Comparison of ENCODE assay signal across 10 cellular contexts in the genomic region with DNA sequence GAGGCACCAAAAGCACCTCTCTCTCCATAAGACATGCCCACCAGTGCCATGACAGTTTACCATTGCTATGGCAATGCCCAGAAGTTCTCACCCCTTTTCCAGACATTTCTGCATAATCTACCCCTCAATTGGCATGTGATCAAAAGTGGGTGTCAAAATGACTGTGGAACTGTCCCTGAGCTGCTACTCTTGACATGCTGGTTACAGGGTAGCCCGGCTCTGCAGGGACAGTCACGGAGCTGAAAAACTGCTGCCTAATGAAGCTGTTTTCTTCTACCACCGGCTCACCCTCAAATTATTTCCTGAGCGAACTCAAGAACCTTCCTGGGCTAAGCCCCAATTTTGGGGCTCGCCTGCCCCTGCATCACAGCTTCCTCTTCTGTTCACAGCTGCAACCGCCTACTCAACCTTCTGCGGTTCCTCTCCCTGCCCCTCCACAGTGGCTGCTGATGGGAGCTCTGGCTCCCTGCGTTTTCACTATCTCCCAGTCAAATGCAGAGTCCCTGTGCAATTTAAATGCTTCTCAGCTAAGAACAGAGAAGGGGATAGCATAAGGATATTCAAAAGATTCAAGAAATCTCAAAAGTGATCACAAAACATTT.
DNase-seq lines count a peak whose midpoint lies in the region; ATAC-seq, FAIRE-seq and TF ChIP-seq lines count a peak whose summit lies in the region.
"Had no signal": no experiment of that assay in that cellular context is flagged by ENCODE, and none has a peak within 500 bp of the region (broad histone marks: within the 10 kb centered on the region; RNA-seq: fewer than 3 reads in every experiment).

No MANE protein-coding gene starts in this region.

- no peak overlapping the region for H3K9ac ChIP-seq in HepG2 (ENCODE audit: insufficient read depth, low read depth, low read length)

- no peak for TF ChIP-seq CTCF in right lobe of liver (IDR thresholded peaks at IDR 0.05)
- TF ChIP-seq CTCF in HepG2 (CRISPR knock-in tag; IDR thresholded peaks at IDR 0.05), result no peak

- no peak overlapping the region for H3K4me2 ChIP-seq in HepG2 (ENCODE audit: low read depth, low read length)

- 66% methylated on average over 8 of the region's 8 CpGs for WGBS in right lobe of liver (ENCODE audit: insufficient coverage, low coverage, low lambda C conversion rate, missing lambda C conversion rate)
- 32% methylated on average over 8 of the region's 8 CpGs for WGBS in HepG2 (ENCODE audit: low lambda C conversion rate)

- intact Hi-C loops in right lobe of liver (cut with DNase I) (no loop called here), HepG2 (cut with micrococcal nuclease; ENCODE audit: unreplicated experiment) (no loop called here)

- CTCF ChIA-PET in HepG2 (lab: Yijun Ruan, JAX; ENCODE audit: low intra/inter-chr PET ratio, low total read pairs), result no interaction called here
- CTCF ChIA-PET in activated CD8-positive, alpha-beta memory T cell treated with anti-CD3 and anti-CD28 coated beads, Interleukin-2, amount 10 ng/mL, durations not matched to agents 7 days and 5 days (lab: Charles Lee), result interaction anchor here (0.8 to 2.5 kb wide), 13 partner anchors 8 to 128 kb away, joined by 3 to 19 read pairs (median 5); no protein-coding TSS in a partner anchor

- no peaks in the 10 kb centered on the region for H3K27me3 ChIP-seq in right lobe of liver
- peaks cover 1 to 52% of the 10 kb centered on the region in 2 experiments; a peak in 4 of 5 replicates for H3K27me3 ChIP-seq in HepG2 (ENCODE audit: control insufficient read depth in 1 of 2, insufficient read depth in 2 of 2, low read length in 2 of 2)
- H3K27me3 ChIP-seq: thyroid gland had no signal

- H3K27me3 Mint-ChIP-seq in activated CD8-positive, alpha-beta memory T cell treated with anti-CD3 and anti-CD28 coated beads, Interleukin-2, amount 10 ng/mL, durations not matched to agents 7 days and 5 days, result no peaks in the 10 kb centered on the region

- H3K4me1 ChIP-seq in right lobe of liver (peaks cover 0 to 6% (median 2%) of the 10 kb centered on the region in 4 donors), HepG2 (ENCODE audit: insufficient read depth, low read length) (no peaks in the 10 kb centered on the region)
- H3K4me1 ChIP-seq: thyroid gland had no signal

- no peak for TF ChIP-seq RAD21 in HepG2 (CRISPR knock-in tag; IDR thresholded peaks at IDR 0.05)

- H2AFZ ChIP-seq in HepG2 (ENCODE audit: low read length), result no peak overlapping the region

- H4K20me1 ChIP-seq in HepG2 (ENCODE audit: insufficient read depth, low read length), result no peaks in the 10 kb centered on the region

- TF ChIP-seq EP300 in HepG2 (IDR thresholded peaks at IDR 0.05; ENCODE audit: low read depth in 2 of 2, low read length in 2 of 2) (no peak), HepG2 (CRISPR knock-in tag; IDR thresholded peaks at IDR 0.05; ENCODE audit: borderline replicate concordance) (no peak)

- no peaks in the 10 kb centered on the region for H3K9me3 Mint-ChIP-seq in activated CD8-positive, alpha-beta memory T cell treated with anti-CD3 and anti-CD28 coated beads, Interleukin-2, amount 10 ng/mL, durations not matched to agents 7 days and 5 days (ENCODE audit: low read depth)

- BruUV-seq in HepG2 (replicated peaks; lab: Mats Ljungman, UMichigan), result no TSS peak

- FAIRE-seq in HepG2 (lab: Jason Lieb, UNC), result no peak

- H3K36me3 ChIP-seq in right lobe of liver (no peaks in the 10 kb centered on the region), HepG2 (replicated peaks in 1 of 2; ENCODE audit: control insufficient read depth in 1 of 2, insufficient read depth in 2 of 2, low read length in 2 of 2) (no peaks in the 10 kb centered on the region)
- H3K36me3 ChIP-seq: thyroid gland had no signal

- POLR2A ChIA-PET in HepG2 (lab: Yijun Ruan, JAX), result interaction anchor here (1.3 kb wide), 1 partner anchor 8 kb away, joined by 3 read pairs; no protein-coding TSS in a partner anchor

- peaks cover 2% of the 10 kb centered on the region for H3K36me3 Mint-ChIP-seq in activated CD8-positive, alpha-beta memory T cell treated with anti-CD3 and anti-CD28 coated beads, Interleukin-2, amount 10 ng/mL, durations not matched to agents 7 days and 5 days

- H3K9me3 ChIP-seq in right lobe of liver, result no peaks in the 10 kb centered on the region
- no peaks in the 10 kb centered on the region for H3K9me3 ChIP-seq in HepG2 (ENCODE audit: low read length)
- H3K9me3 ChIP-seq: thyroid gland had no signal

- no peaks in the 10 kb centered on the region for H3K79me2 ChIP-seq in HepG2 (ENCODE audit: insufficient read depth, low read length)

- ATAC-seq in right lobe of liver (peak; percentile 22 to 63 (median 26)), HepG2 (no peak), GM18907 (IDR thresholded peaks at IDR 0.05; ENCODE audit: unreplicated experiment) (no peak)
- peak; percentile 79 for ATAC-seq in activated CD8-positive, alpha-beta memory T cell treated with anti-CD3 and anti-CD28 coated beads, Interleukin-2, amount 10 ng/mL, durations not matched to agents 7 days and 5 days
- ATAC-seq: esophagus mucosa had no signal

- peak overlapping the region; percentile 6 for H3K4me3 Mint-ChIP-seq in activated CD8-positive, alpha-beta memory T cell treated with anti-CD3 and anti-CD28 coated beads, Interleukin-2, amount 10 ng/mL, durations not matched to agents 7 days and 5 days

- H3K4me3 ChIP-seq in right lobe of liver (no peak overlapping the region), HepG2 (replicated peaks in 1 of 3; ENCODE audit: insufficient read depth in 1 of 3, low read depth in 2 of 3, low read length in 3 of 3) (no peak overlapping the region)
- H3K4me3 ChIP-seq: thyroid gland had no signal

- H3K27ac Mint-ChIP-seq in activated CD8-positive, alpha-beta memory T cell treated with anti-CD3 and anti-CD28 coated beads, Interleukin-2, amount 10 ng/mL, durations not matched to agents 7 days and 5 days, result peak overlapping the region; percentile 86

- peaks cover 39% of the 10 kb centered on the region for H3K4me1 Mint-ChIP-seq in activated CD8-positive, alpha-beta memory T cell treated with anti-CD3 and anti-CD28 coated beads, Interleukin-2, amount 10 ng/mL, durations not matched to agents 7 days and 5 days

- in situ Hi-C loops in HepG2 (cut with HindIII; ENCODE audit: extremely low pct_ligation_motif_present, low pct_unique_long_range_greater_than_20kb), result no loop called here

- H3K27ac ChIP-seq in right lobe of liver (no peak overlapping the region), HepG2 (ENCODE audit: extremely low read length, insufficient read depth, low read length) (no peak overlapping the region)
- H3K27ac ChIP-seq: thyroid gland had no signal

- TF ChIP-seq POLR2A in right lobe of liver (IDR thresholded peaks at IDR 0.05) (no peak), HepG2 (IDR thresholded peaks at IDR 0.05; ENCODE audit: insufficient read depth in 1 of 2, low read depth in 2 of 2, low read length in 2 of 2) (no peak)

- DNase-seq in right lobe of liver (no peak), HepG2 (ENCODE audit: low spot score) (no peak), middle frontal gyrus (ENCODE audit: extremely low spot score, low spot score) (peak; percentile 3), amniotic stem cell (lab: John Stamatoyannopoulos, UW) (no peak), ecto neural progenitor cell (ENCODE audit: low spot score) (no peak)
- DNase-seq in activated CD8-positive, alpha-beta memory T cell treated with anti-CD3 and anti-CD28 coated beads, Interleukin-2, amount 10 ng/mL, durations not matched to agents 7 days and 5 days, result peak; percentile 78
- DNase-seq in effector CD8-positive, alpha-beta T cell (lab: John Stamatoyannopoulos, UW), result no peak

TF ChIP-seq in HepG2, 621 proteins besides CTCF, POLR2A, EP300 and RAD21 (continues in another document):
- no peak for TF ChIP-seq ZKSCAN5 (CRISPR knock-in tag; IDR thresholded peaks at IDR 0.05)
- no peak for TF ChIP-seq ISL2 (CRISPR knock-in tag; IDR thresholded peaks at IDR 0.05)
- TF ChIP-seq PBX3 (CRISPR knock-in tag; IDR thresholded peaks at IDR 0.05; ENCODE audit: borderline replicate concordance), result no peak
- TF ChIP-seq ZNF225 (CRISPR knock-in tag; IDR thresholded peaks at IDR 0.05), result no peak
- no peak for TF ChIP-seq ZNF775 (CRISPR knock-in tag; IDR thresholded peaks at IDR 0.05; ENCODE audit: borderline replicate concordance)
- TF ChIP-seq, protein P1, sequence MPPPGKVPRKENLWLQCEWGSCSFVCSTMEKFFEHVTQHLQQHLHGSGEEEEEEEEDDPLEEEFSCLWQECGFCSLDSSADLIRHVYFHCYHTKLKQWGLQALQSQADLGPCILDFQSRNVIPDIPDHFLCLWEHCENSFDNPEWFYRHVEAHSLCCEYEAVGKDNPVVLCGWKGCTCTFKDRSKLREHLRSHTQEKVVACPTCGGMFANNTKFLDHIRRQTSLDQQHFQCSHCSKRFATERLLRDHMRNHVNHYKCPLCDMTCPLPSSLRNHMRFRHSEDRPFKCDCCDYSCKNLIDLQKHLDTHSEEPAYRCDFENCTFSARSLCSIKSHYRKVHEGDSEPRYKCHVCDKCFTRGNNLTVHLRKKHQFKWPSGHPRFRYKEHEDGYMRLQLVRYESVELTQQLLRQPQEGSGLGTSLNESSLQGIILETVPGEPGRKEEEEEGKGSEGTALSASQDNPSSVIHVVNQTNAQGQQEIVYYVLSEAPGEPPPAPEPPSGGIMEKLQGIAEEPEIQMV (CRISPR knock-in tag; IDR thresholded peaks at IDR 0.05; ENCODE audit: low read depth), result no peak
- TF ChIP-seq RNF219 (CRISPR knock-in tag; IDR thresholded peaks at IDR 0.05), result no peak

Comparison
In these comparisons a context has a peak if more than half of its experiments do, and no peak if none do; other contexts are left out.
1. ATAC-seq: peak in right lobe of liver (4 of 4) and activated CD8-positive, alpha-beta memory T cell treated with anti-CD3 and anti-CD28 coated beads, Interleukin-2, amount 10 ng/mL, durations not matched to agents 7 days and 5 days (single experiment); none in HepG2 (single experiment) and GM18907 (single experiment).
2. DNase-seq: peak in activated CD8-positive, alpha-beta memory T cell treated with anti-CD3 and anti-CD28 coated beads, Interleukin-2, amount 10 ng/mL, durations not matched to agents 7 days and 5 days (single experiment) and middle frontal gyrus (single experiment); none in right lobe of liver (0 of 3), HepG2 (single experiment), amniotic stem cell (single experiment), ecto neural progenitor cell (single experiment) and effector CD8-positive, alpha-beta T cell (single experiment).